In the genomic region with DNA sequence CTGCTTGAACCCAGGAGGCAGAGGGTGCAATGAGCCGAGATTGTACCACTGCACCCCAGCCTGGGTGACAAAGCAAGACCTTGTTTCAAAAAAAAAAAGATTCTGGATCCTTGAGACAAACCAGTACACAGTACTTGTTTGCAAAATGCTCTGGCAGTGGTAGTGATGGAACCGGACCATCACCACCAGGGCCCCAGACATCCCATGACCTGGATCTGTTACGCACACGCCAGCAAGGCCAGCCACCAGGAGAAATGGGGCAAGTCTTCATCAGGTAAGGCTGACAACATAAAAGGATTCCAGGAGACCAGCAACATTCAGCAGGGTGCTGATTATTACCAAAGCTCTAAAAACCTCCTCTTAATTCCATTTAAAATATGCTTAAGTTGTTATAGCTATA, we compare ENCODE assay signal across 14 cellular contexts.
"Had no signal": no experiment of that assay in that cellular context is flagged by ENCODE, and none has a peak within 500 bp of the region (broad histone marks: within the 10 kb centered on the region; RNA-seq: fewer than 3 reads in every experiment).

No MANE protein-coding gene starts in this region.

- H3K27me3 Mint-ChIP-seq: activated naive CD8-positive, alpha-beta T cell treated with anti-CD3 and anti-CD28 coated beads for 36 hours; brain had no signal

- H3K9me3 ChIP-seq: esophagus squamous epithelium had no signal

- ATAC-seq: activated CD4-positive, CD25-positive, alpha-beta regulatory T cell treated with anti-CD3 and anti-CD28 coated beads, Interleukin-2, amount 50 U/mL, for 24 hours; stimulated activated naive B cell treated with anti-CD40 and anti-IgM and Interleukin-4, amounts not matched to agents 10 μg/mL and 1 μg/mL and 100 μg/mL, for 72 hours; T-helper 17 cell had no signal

- H3K27ac Mint-ChIP-seq: activated naive CD8-positive, alpha-beta T cell treated with anti-CD3 and anti-CD28 coated beads for 36 hours; activated T-helper 1 cell treated with anti-CD3 and anti-CD28 coated beads, Interleukin-12 subunit alpha, Interleukin-12 subunit beta, Interleukin-2, Interleukin-4 antibody, amounts not matched to agents 30 ng/mL and 10 ng/mL and 1 ng/mL, durations not matched to agents 14 hours and 24 hours and 36 hours; stimulated activated naive B cell treated with anti-CD40 and anti-IgM and Interleukin-4, amounts not matched to agents 10 μg/mL and 1 μg/mL and 100 μg/mL, for 72 hours; T-helper 17 cell had no signal

- H3K36me3 ChIP-seq: esophagus squamous epithelium had no signal

- H3K9me3 Mint-ChIP-seq: activated naive CD8-positive, alpha-beta T cell treated with anti-CD3 and anti-CD28 coated beads for 36 hours; activated T-helper 1 cell treated with anti-CD3 and anti-CD28 coated beads, Interleukin-12 subunit alpha, Interleukin-12 subunit beta, Interleukin-2, Interleukin-4 antibody, amounts not matched to agents 30 ng/mL and 10 ng/mL and 1 ng/mL, durations not matched to agents 14 hours and 24 hours and 36 hours; brain; mesothelial cell of epicardium; stimulated activated naive B cell treated with anti-CD40 and anti-IgM and Interleukin-4, amounts not matched to agents 10 μg/mL and 1 μg/mL and 100 μg/mL, for 72 hours had no signal

- H3K36me3 Mint-ChIP-seq: activated naive CD8-positive, alpha-beta T cell treated with anti-CD3 and anti-CD28 coated beads for 36 hours; brain; mesothelial cell of epicardium; stimulated activated naive B cell treated with anti-CD40 and anti-IgM and Interleukin-4, amounts not matched to agents 10 μg/mL and 1 μg/mL and 100 μg/mL, for 72 hours had no signal

- H3K4me1 Mint-ChIP-seq: activated naive CD8-positive, alpha-beta T cell treated with anti-CD3 and anti-CD28 coated beads for 36 hours had no signal

- H3K4me3 Mint-ChIP-seq: activated naive CD8-positive, alpha-beta T cell treated with anti-CD3 and anti-CD28 coated beads for 36 hours; activated T-helper 1 cell treated with anti-CD3 and anti-CD28 coated beads, Interleukin-12 subunit alpha, Interleukin-12 subunit beta, Interleukin-2, Interleukin-4 antibody, amounts not matched to agents 30 ng/mL and 10 ng/mL and 1 ng/mL, durations not matched to agents 14 hours and 24 hours and 36 hours; brain; mesothelial cell of epicardium; T-helper 17 cell had no signal

- H3K27me3 ChIP-seq: esophagus squamous epithelium had no signal

- H3K4me3 ChIP-seq: esophagus squamous epithelium had no signal

- DNase-seq: activated CD4-positive, alpha-beta T cell treated with anti-CD3 and anti-CD28 coated beads, Interleukin-2, amount 50 U/mL, for 1 hour; activated CD8-positive, alpha-beta memory T cell treated with anti-CD3 and anti-CD28 coated beads for 24 hours; activated naive CD8-positive, alpha-beta T cell treated with anti-CD3 and anti-CD28 coated beads for 36 hours; amygdala; effector CD8-positive, alpha-beta T cell; esophagus squamous epithelium; stimulated activated CD4-positive, alpha-beta T cell treated with anti-CD3 and anti-CD28 coated beads, Interleukin-2, amount 100 ng/mL, for 48 hours; stimulated activated naive B cell treated with anti-CD40 and anti-IgM and Interleukin-4, amounts not matched to agents 10 μg/mL and 1 μg/mL and 100 μg/mL, for 72 hours; T-helper 17 cell; trophoblast cell had no signal
